Comparison of ENCODE assay signal across 37 cellular contexts in the genomic region with DNA sequence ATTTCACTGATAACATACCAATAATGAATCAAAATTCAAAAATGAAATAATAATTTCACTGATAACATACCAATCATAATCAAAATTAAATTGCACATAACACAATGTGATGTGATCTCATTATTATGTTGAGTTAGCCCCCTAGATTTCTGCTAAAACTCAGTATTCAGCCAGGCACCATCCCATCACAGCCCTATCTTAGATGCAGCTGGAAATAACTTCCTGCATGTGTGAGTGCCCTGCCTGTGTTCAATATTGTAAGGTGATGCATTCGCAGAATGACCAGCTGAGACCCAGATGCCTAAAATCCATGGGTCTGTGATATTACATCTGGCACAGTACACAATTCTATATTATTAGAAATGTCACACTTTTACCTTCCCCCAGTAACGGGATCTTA.
"Had no signal": no experiment of that assay in that cellular context is flagged by ENCODE, and none has a peak within 500 bp of the region (broad histone marks: within the 10 kb centered on the region; RNA-seq: fewer than 3 reads in every experiment).

No MANE protein-coding gene starts in this region.

- H3K27me3 Mint-ChIP-seq: activated naive CD4-positive, alpha-beta T cell treated with anti-CD3 and anti-CD28 coated beads, Interleukin-2, amount 10 ng/mL, durations not matched to agents 7 days and 5 days; activated naive CD4-positive, alpha-beta T cell treated with anti-CD3 and anti-CD28 coated beads, Interleukin-2, amount 50 U/mL, for 24 hours; activated naive CD8-positive, alpha-beta T cell; activated naive CD8-positive, alpha-beta T cell treated with anti-CD3 and anti-CD28 coated beads for 36 hours; activated naive CD8-positive, alpha-beta T cell treated with anti-CD3 and anti-CD28 coated beads, Interleukin-2, amount 10 ng/mL, durations not matched to agents 7 days and 5 days; activated naive CD8-positive, alpha-beta T cell treated with anti-CD3 and anti-CD28 coated beads, Interleukin-2, amount 50 U/mL, for 24 hours; activated T-cell treated with anti-CD3 and anti-CD28 coated beads, Interleukin-2, amount 50 U/mL, for 24 hours; brain; central memory CD8-positive, alpha-beta T cell had no signal

- H3K36me3 ChIP-seq: adrenal gland, ascending aorta, brain microvascular endothelial cell, breast epithelium, cardiac muscle cell had no signal

- DNase-seq: activated effector memory CD4-positive, alpha-beta T cell treated with anti-CD3 and anti-CD28 coated beads, Interleukin-2, amount 50 U/mL, for 16 hours; activated effector memory CD4-positive, alpha-beta T cell treated with Interleukin-2 at 50 U/mL for 16 hours; activated gamma-delta T cell; activated gamma-delta T cell treated with Interleukin-2 at 50 U/mL for 16 hours; activated naive CD4-positive, alpha-beta T cell; activated naive CD4-positive, alpha-beta T cell treated with anti-CD3 and anti-CD28 coated beads for 36 hours; activated naive CD4-positive, alpha-beta T cell treated with anti-CD3 and anti-CD28 coated beads, Interleukin-2, amount 10 ng/mL, durations not matched to agents 7 days and 5 days; activated naive CD4-positive, alpha-beta T cell treated with anti-CD3 and anti-CD28 coated beads, Interleukin-2, amount 50 U/mL, for 16 hours; activated naive CD4-positive, alpha-beta T cell treated with Interleukin-2 at 50 U/mL for 16 hours; activated naive CD8-positive, alpha-beta T cell treated with anti-CD3 and anti-CD28 coated beads for 36 hours; activated naive CD8-positive, alpha-beta T cell treated with anti-CD3 and anti-CD28 coated beads, Interleukin-2, amount 10 ng/mL, durations not matched to agents 7 days and 5 days; activated naive CD8-positive, alpha-beta T cell treated with anti-CD3 and anti-CD28 coated beads, Interleukin-2, amount 50 U/mL, for 24 hours; activated T-cell treated with anti-CD3 and anti-CD28 coated beads, Interleukin-2, amount 50 U/mL, for 1 hour; activated T-cell treated with anti-CD3 and anti-CD28 coated beads, Interleukin-2, amount 50 U/mL, for 24 hours; activated T-cell treated with anti-CD3 and anti-CD28 coated beads, Interleukin-2, amount 50 U/mL, for 4 hours; activated T-cell treated with anti-CD3 and anti-CD28 coated beads, Interleukin-2, amount 50 U/mL, for 48 hours; activated T-cell treated with anti-CD3 and anti-CD28 coated beads, Interleukin-2, amount 50 U/mL, for 72 hours; adrenal gland; amniotic stem cell; amygdala; anterior cingulate cortex; aorta; body of pancreas; brain microvascular endothelial cell; caudate nucleus; central memory CD4-positive, alpha-beta T cell; cerebellar nuclear complex had no signal

- ATAC-seq: activated naive CD8-positive, alpha-beta T cell treated with anti-CD3 and anti-CD28 coated beads, Interleukin-2, amount 50 U/mL, for 24 hours; activated T-cell treated with anti-CD3 and anti-CD28 coated beads, Interleukin-2, amount 50 U/mL, for 4 hours; activated T-cell treated with anti-CD3 and anti-CD28 coated beads, Interleukin-2, amount 50 U/mL, for 72 hours; activated T-helper 17 cell treated with anti-CD3 and anti-CD28 coated beads, Interleukin-2, amount 50 U/mL, for 72 hours; body of pancreas had no signal

- H3K36me3 Mint-ChIP-seq: activated naive CD4-positive, alpha-beta T cell treated with anti-CD3 and anti-CD28 coated beads, Interleukin-2, amount 10 ng/mL, durations not matched to agents 7 days and 5 days; activated naive CD4-positive, alpha-beta T cell treated with anti-CD3 and anti-CD28 coated beads, Interleukin-2, amount 50 U/mL, for 24 hours; activated naive CD8-positive, alpha-beta T cell; activated naive CD8-positive, alpha-beta T cell treated with anti-CD3 and anti-CD28 coated beads for 36 hours; brain had no signal

- H3K9me3 Mint-ChIP-seq: activated naive CD4-positive, alpha-beta T cell treated with anti-CD3 and anti-CD28 coated beads for 36 hours; activated naive CD4-positive, alpha-beta T cell treated with anti-CD3 and anti-CD28 coated beads, Interleukin-2, amount 10 ng/mL, durations not matched to agents 7 days and 5 days; activated naive CD4-positive, alpha-beta T cell treated with anti-CD3 and anti-CD28 coated beads, Interleukin-2, amount 50 U/mL, for 24 hours; activated naive CD8-positive, alpha-beta T cell treated with anti-CD3 and anti-CD28 coated beads for 36 hours; activated naive CD8-positive, alpha-beta T cell treated with anti-CD3 and anti-CD28 coated beads, Interleukin-2, amount 10 ng/mL, durations not matched to agents 7 days and 5 days; activated naive CD8-positive, alpha-beta T cell treated with anti-CD3 and anti-CD28 coated beads, Interleukin-2, amount 50 U/mL, for 24 hours; activated T-cell treated with anti-CD3 and anti-CD28 coated beads, Interleukin-2, amount 50 U/mL, for 24 hours; activated T-cell treated with anti-CD3 and anti-CD28 coated beads, Interleukin-2, amount 50 U/mL, for 4 hours; activated T-cell treated with anti-CD3 and anti-CD28 coated beads, Interleukin-2, amount 50 U/mL, for 72 hours; activated T-helper 1 cell treated with anti-CD3 and anti-CD28 coated beads, Interleukin-12 subunit alpha, Interleukin-12 subunit beta, Interleukin-2, Interleukin-4 antibody, amounts not matched to agents 30 ng/mL and 10 ng/mL and 1 ng/mL, durations not matched to agents 14 hours and 24 hours and 36 hours; activated T-helper 17 cell treated with anti-CD3 and anti-CD28 coated beads, Interleukin-2, amount 50 U/mL, for 72 hours; activated T-helper 2 cell treated with anti-CD3 and anti-CD28 coated beads, Interferon-gamma antibody, Interleukin-2, Interleukin-4, amounts not matched to agents 10 μg/mL and 5 μg/mL and 100 μg/mL, durations not matched to agents 14 hours and 24 hours and 36 hours; brain; central memory CD8-positive, alpha-beta T cell had no signal

- H3K4me3 ChIP-seq: adrenal gland, ascending aorta, body of pancreas, breast epithelium, cardiac muscle cell had no signal

- H3K4me3 Mint-ChIP-seq: activated naive CD4-positive, alpha-beta T cell treated with anti-CD3 and anti-CD28 coated beads for 36 hours; activated naive CD4-positive, alpha-beta T cell treated with anti-CD3 and anti-CD28 coated beads, Interleukin-2, amount 10 ng/mL, durations not matched to agents 7 days and 5 days; activated naive CD4-positive, alpha-beta T cell treated with anti-CD3 and anti-CD28 coated beads, Interleukin-2, amount 50 U/mL, for 24 hours; activated naive CD8-positive, alpha-beta T cell; activated naive CD8-positive, alpha-beta T cell treated with anti-CD3 and anti-CD28 coated beads for 36 hours; activated naive CD8-positive, alpha-beta T cell treated with anti-CD3 and anti-CD28 coated beads, Interleukin-2, amount 50 U/mL, for 24 hours; activated T-cell treated with anti-CD3 and anti-CD28 coated beads, Interleukin-2, amount 50 U/mL, for 24 hours; activated T-cell treated with anti-CD3 and anti-CD28 coated beads, Interleukin-2, amount 50 U/mL, for 4 hours; activated T-cell treated with anti-CD3 and anti-CD28 coated beads, Interleukin-2, amount 50 U/mL, for 72 hours; activated T-helper 1 cell treated with anti-CD3 and anti-CD28 coated beads, Interleukin-12 subunit alpha, Interleukin-12 subunit beta, Interleukin-2, Interleukin-4 antibody, amounts not matched to agents 30 ng/mL and 10 ng/mL and 1 ng/mL, durations not matched to agents 14 hours and 24 hours and 36 hours; activated T-helper 17 cell treated with anti-CD3 and anti-CD28 coated beads, Interleukin-2, amount 50 U/mL, for 72 hours; brain; central memory CD8-positive, alpha-beta T cell had no signal

- H3K9me3 ChIP-seq: adrenal gland, ascending aorta, body of pancreas, breast epithelium had no signal

- H3K27ac Mint-ChIP-seq: activated naive CD4-positive, alpha-beta T cell treated with anti-CD3 and anti-CD28 coated beads for 36 hours; activated naive CD4-positive, alpha-beta T cell treated with anti-CD3 and anti-CD28 coated beads, Interleukin-2, amount 10 ng/mL, durations not matched to agents 7 days and 5 days; activated naive CD4-positive, alpha-beta T cell treated with anti-CD3 and anti-CD28 coated beads, Interleukin-2, amount 50 U/mL, for 24 hours; activated naive CD8-positive, alpha-beta T cell treated with anti-CD3 and anti-CD28 coated beads, Interleukin-2, amount 50 U/mL, for 24 hours; activated T-cell treated with anti-CD3 and anti-CD28 coated beads, Interleukin-2, amount 50 U/mL, for 24 hours; activated T-cell treated with anti-CD3 and anti-CD28 coated beads, Interleukin-2, amount 50 U/mL, for 72 hours; activated T-helper 1 cell treated with anti-CD3 and anti-CD28 coated beads, Interleukin-12 subunit alpha, Interleukin-12 subunit beta, Interleukin-2, Interleukin-4 antibody, amounts not matched to agents 30 ng/mL and 10 ng/mL and 1 ng/mL, durations not matched to agents 14 hours and 24 hours and 36 hours; activated T-helper 17 cell treated with anti-CD3 and anti-CD28 coated beads, Interleukin-2, amount 50 U/mL, for 72 hours; activated T-helper 2 cell treated with anti-CD3 and anti-CD28 coated beads, Interferon-gamma antibody, Interleukin-2, Interleukin-4, amounts not matched to agents 10 μg/mL and 5 μg/mL and 100 μg/mL, durations not matched to agents 14 hours and 24 hours and 36 hours; brain had no signal

- H3K4me1 Mint-ChIP-seq: activated naive CD4-positive, alpha-beta T cell treated with anti-CD3 and anti-CD28 coated beads, Interleukin-2, amount 50 U/mL, for 24 hours; activated T-helper 17 cell treated with anti-CD3 and anti-CD28 coated beads, Interleukin-2, amount 50 U/mL, for 72 hours; brain had no signal

- H3K4me1 ChIP-seq: adrenal gland, ascending aorta, body of pancreas, breast epithelium had no signal

- H3K27me3 ChIP-seq: adrenal gland, ascending aorta, body of pancreas, brain microvascular endothelial cell, breast epithelium, cardiac muscle cell had no signal

- H3K27ac ChIP-seq: adrenal gland, ascending aorta, body of pancreas, brain microvascular endothelial cell, breast epithelium, cardiac muscle cell had no signal
